1 cellular context compared by ENCODE assay signal in the genomic region with DNA sequence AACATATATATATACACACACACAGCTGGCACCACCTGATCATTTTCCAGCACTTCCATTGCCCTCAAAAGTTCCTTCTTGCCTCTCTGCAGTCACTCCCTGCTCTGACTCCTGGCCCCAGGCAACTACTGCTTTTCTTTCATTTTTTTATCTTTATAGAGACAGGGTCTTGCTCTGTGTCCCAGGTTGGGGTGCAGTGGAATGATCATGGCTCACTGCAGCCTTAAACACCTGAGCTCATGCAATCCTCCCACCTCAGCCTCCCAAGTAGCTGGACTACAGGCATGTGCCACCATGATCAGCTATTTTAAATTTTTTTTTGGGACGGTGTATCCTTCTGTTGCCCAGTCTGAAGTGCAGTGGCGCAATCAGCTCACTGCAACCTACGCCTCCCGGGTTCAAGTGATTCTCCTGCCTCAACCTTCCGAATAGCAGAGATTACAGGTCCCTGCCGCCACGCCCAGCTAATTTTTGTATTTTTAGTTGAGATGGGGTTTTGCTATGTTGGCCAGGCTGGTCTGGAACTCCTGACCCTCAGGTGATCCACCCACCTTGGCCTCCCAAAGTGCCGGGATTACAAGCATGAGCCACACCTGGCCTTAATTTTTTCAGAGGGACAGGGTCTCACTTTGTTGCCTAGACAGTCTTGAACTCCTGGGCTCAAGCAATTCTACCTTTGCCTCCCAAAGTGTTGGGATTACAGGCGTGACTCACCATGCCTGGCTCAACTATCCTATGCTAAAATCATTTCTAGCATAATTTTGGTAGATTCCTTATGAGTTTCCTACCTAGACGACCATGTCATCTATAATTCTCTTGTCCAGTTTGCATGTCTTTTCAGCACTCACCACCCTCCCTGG.
TF ChIP-seq lines count a peak whose summit lies in the region.

No MANE protein-coding gene starts in this region.

TF ChIP-seq in WTC11, 78 proteins besides CTCF, POLR2A, EP300 and RAD21 (continued from another document):
- TF ChIP-seq, protein P1, sequence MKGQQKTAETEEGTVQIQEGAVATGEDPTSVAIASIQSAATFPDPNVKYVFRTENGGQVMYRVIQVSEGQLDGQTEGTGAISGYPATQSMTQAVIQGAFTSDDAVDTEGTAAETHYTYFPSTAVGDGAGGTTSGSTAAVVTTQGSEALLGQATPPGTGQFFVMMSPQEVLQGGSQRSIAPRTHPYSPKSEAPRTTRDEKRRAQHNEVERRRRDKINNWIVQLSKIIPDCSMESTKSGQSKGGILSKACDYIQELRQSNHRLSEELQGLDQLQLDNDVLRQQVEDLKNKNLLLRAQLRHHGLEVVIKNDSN (CRISPR knock-in tag; IDR thresholded peaks at IDR 0.05), result no peak
- TF ChIP-seq, protein P2, sequence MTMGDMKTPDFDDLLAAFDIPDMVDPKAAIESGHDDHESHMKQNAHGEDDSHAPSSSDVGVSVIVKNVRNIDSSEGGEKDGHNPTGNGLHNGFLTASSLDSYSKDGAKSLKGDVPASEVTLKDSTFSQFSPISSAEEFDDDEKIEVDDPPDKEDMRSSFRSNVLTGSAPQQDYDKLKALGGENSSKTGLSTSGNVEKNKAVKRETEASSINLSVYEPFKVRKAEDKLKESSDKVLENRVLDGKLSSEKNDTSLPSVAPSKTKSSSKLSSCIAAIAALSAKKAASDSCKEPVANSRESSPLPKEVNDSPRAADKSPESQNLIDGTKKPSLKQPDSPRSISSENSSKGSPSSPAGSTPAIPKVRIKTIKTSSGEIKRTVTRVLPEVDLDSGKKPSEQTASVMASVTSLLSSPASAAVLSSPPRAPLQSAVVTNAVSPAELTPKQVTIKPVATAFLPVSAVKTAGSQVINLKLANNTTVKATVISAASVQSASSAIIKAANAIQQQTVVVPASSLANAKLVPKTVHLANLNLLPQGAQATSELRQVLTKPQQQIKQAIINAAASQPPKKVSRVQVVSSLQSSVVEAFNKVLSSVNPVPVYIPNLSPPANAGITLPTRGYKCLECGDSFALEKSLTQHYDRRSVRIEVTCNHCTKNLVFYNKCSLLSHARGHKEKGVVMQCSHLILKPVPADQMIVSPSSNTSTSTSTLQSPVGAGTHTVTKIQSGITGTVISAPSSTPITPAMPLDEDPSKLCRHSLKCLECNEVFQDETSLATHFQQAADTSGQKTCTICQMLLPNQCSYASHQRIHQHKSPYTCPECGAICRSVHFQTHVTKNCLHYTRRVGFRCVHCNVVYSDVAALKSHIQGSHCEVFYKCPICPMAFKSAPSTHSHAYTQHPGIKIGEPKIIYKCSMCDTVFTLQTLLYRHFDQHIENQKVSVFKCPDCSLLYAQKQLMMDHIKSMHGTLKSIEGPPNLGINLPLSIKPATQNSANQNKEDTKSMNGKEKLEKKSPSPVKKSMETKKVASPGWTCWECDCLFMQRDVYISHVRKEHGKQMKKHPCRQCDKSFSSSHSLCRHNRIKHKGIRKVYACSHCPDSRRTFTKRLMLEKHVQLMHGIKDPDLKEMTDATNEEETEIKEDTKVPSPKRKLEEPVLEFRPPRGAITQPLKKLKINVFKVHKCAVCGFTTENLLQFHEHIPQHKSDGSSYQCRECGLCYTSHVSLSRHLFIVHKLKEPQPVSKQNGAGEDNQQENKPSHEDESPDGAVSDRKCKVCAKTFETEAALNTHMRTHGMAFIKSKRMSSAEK (CRISPR knock-in tag; IDR thresholded peaks at IDR 0.05; ENCODE audit: borderline replicate concordance), result no peak
- TF ChIP-seq ZNF121 (CRISPR knock-in tag; IDR thresholded peaks at IDR 0.05), result peak; percentile 18; the same call in 1 of the 2 replicates
- no peak for TF ChIP-seq NFE2L1 (CRISPR knock-in tag; IDR thresholded peaks at IDR 0.05)
